ENCODE assay signal across 8 cellular contexts in the genomic region with DNA sequence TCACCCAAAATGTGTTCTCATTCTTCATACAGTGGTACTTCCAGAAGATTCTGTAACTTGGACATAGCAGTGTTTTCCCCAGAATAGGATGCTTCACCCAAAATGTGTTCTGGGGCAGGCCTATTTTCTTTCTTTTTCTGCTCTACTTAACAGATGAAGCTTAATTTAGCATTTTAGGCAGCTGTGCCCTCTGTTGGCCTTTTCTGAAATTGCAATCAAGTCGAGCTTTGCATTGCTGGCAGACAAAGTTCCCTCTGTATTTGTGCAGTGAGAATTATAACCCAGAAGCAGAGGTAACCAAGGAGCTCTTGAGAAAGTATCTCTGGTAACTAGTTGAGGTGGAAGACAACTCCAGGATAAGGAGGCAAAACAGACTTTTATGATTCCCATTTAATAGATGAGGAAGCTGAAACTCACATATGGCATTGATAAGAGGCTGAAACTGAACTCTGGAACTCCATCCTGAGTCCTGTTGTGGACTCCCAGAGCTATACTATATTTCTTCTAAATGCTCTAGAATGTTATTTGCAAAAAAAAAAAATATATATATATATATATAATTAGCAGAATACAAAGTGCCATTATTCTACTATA. TPM values are rescaled to one million over a fixed set of nuclear protein-coding genes. Genes with fewer than 3 reads are reported as not detected.
DNase-seq lines count a peak whose midpoint lies in the region; ATAC-seq and TF ChIP-seq lines count a peak whose summit lies in the region.

No MANE protein-coding gene starts in this region.

- no peaks in the 10 kb centered on the region for H3K9me3 ChIP-seq in lower lobe of right lung

- H3K4me3 ChIP-seq in GM12864 (ENCODE audit: low read depth, low read length) (no peak overlapping the region), cardiac fibroblast (replicated peaks in 1 of 2; ENCODE audit: low read depth in 2 of 2, low read length in 2 of 2) (no peak overlapping the region), lower lobe of right lung (no peak overlapping the region)

- H3K27me3 ChIP-seq in lower lobe of right lung (ENCODE audit: low read depth): no peaks in the 10 kb centered on the region

- H3K27ac Mint-ChIP-seq in type B pancreatic cell: no peak overlapping the region

- H3K36me3 ChIP-seq in lower lobe of right lung: peaks cover 13% of the 10 kb centered on the region

- TF ChIP-seq RAD21 in Ishikawa (IDR thresholded peaks at IDR 0.05; ENCODE audit: low read depth): peak; percentile 56

- H3K27me3 Mint-ChIP-seq in type B pancreatic cell: no peaks in the 10 kb centered on the region

- no peak for TF ChIP-seq EP300 in Ishikawa (IDR thresholded peaks at IDR 0.05; ENCODE audit: borderline replicate concordance)

- no peak overlapping the region for H3K4me3 Mint-ChIP-seq in type B pancreatic cell

- DNase-seq in AG08396 (ENCODE audit: low spot score) (peak; percentile 39), GM12864 (ENCODE audit: low read depth) (peak; percentile 12), RPMI8226 (peak; percentile 71), cardiac fibroblast (ENCODE audit: low read depth in 2 of 2) (peak; percentile 65 to 71), lower lobe of right lung (no peak), type B pancreatic cell (ENCODE audit: extremely low spot score, unreplicated experiment) (no peak), NCI-H187 treated with DMSO at 0.1 percent for 48 hours (lab: John Stamatoyannopoulos, UW) (no peak)

- peaks cover 24% of the 10 kb centered on the region for H3K36me3 Mint-ChIP-seq in type B pancreatic cell

- no peak overlapping the region for H3K27ac ChIP-seq in lower lobe of right lung

- H3K4me1 ChIP-seq in lower lobe of right lung: no peaks in the 10 kb centered on the region

- TF ChIP-seq CTCF in GM12864 (IDR thresholded peaks at IDR 0.05; ENCODE audit: low read depth, low read length, missing control alignments) (peak; percentile 74), cardiac fibroblast (IDR thresholded peaks at IDR 0.05; ENCODE audit: low read depth, low read length) (peak; percentile 72), lower lobe of right lung (IDR thresholded peaks at IDR 0.05) (peak; percentile 66), type B pancreatic cell (conservative IDR thresholded peaks at IDR 0.05) (peak; percentile 81)

- H3K4me1 Mint-ChIP-seq in type B pancreatic cell (ENCODE audit: unreplicated experiment): peaks cover 12% of the 10 kb centered on the region

- ATAC-seq in lower lobe of right lung: peak in 1 of 2 donors; percentile 36

- H3K9me3 Mint-ChIP-seq in type B pancreatic cell: no peaks in the 10 kb centered on the region

- intact Hi-C loops in lower lobe of right lung (cut with DNase I): no loop called here

TF ChIP-seq in Ishikawa, 13 proteins besides CTCF, POLR2A, EP300 and RAD21:
- TF ChIP-seq, protein P1, sequence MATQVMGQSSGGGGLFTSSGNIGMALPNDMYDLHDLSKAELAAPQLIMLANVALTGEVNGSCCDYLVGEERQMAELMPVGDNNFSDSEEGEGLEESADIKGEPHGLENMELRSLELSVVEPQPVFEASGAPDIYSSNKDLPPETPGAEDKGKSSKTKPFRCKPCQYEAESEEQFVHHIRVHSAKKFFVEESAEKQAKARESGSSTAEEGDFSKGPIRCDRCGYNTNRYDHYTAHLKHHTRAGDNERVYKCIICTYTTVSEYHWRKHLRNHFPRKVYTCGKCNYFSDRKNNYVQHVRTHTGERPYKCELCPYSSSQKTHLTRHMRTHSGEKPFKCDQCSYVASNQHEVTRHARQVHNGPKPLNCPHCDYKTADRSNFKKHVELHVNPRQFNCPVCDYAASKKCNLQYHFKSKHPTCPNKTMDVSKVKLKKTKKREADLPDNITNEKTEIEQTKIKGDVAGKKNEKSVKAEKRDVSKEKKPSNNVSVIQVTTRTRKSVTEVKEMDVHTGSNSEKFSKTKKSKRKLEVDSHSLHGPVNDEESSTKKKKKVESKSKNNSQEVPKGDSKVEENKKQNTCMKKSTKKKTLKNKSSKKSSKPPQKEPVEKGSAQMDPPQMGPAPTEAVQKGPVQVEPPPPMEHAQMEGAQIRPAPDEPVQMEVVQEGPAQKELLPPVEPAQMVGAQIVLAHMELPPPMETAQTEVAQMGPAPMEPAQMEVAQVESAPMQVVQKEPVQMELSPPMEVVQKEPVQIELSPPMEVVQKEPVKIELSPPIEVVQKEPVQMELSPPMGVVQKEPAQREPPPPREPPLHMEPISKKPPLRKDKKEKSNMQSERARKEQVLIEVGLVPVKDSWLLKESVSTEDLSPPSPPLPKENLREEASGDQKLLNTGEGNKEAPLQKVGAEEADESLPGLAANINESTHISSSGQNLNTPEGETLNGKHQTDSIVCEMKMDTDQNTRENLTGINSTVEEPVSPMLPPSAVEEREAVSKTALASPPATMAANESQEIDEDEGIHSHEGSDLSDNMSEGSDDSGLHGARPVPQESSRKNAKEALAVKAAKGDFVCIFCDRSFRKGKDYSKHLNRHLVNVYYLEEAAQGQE (IDR thresholded peaks at IDR 0.05; ENCODE audit: low read depth): no peak
- TF ChIP-seq, protein P2, sequence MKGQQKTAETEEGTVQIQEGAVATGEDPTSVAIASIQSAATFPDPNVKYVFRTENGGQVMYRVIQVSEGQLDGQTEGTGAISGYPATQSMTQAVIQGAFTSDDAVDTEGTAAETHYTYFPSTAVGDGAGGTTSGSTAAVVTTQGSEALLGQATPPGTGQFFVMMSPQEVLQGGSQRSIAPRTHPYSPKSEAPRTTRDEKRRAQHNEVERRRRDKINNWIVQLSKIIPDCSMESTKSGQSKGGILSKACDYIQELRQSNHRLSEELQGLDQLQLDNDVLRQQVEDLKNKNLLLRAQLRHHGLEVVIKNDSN (IDR thresholded peaks at IDR 0.05): no peak
- TF ChIP-seq YY1 (IDR thresholded peaks at IDR 0.05; ENCODE audit: low read depth): no peak
- TF ChIP-seq ZBTB7A (IDR thresholded peaks at IDR 0.05; ENCODE audit: low read depth): no peak
- no peak for TF ChIP-seq NFIC (IDR thresholded peaks at IDR 0.05)
- TF ChIP-seq CREB1 (IDR thresholded peaks at IDR 0.05; ENCODE audit: low read depth): no peak
- TF ChIP-seq FOXM1 (IDR thresholded peaks at IDR 0.05; ENCODE audit: borderline replicate concordance, low read depth): no peak
- no peak for TF ChIP-seq CEBPB (IDR thresholded peaks at IDR 0.05)
- TF ChIP-seq EGR1 (IDR thresholded peaks at IDR 0.05): no peak
- no peak for TF ChIP-seq TCF12 (IDR thresholded peaks at IDR 0.05; ENCODE audit: low read depth)
- no peak for TF ChIP-seq TAF1 (IDR thresholded peaks at IDR 0.05; ENCODE audit: low read depth)

RNA-seq across cellular contexts. Expression of a gene that starts 50.3 kb away (rescaled TPM):
- total RNA-seq in lower lobe of right lung (0.59 TPM), type B pancreatic cell (ENCODE audit: low replicate concordance) (2.9 and 6.2 TPM in 2 replicates)

Comparison
In these comparisons a context has a peak if more than half of its experiments do, and no peak if none do; other contexts are left out.
1. DNase-seq: peak in AG08396 (single experiment), GM12864 (single experiment), RPMI8226 (single experiment) and cardiac fibroblast (2 of 2); none in lower lobe of right lung (single experiment), type B pancreatic cell (single experiment) and NCI-H187 treated with DMSO at 0.1 percent for 48 hours (single experiment).
2. Peak in every context shown above with its lines, with median percentiles within 50 percentile points of each other: CTCF ChIP-seq.